ENCODE assay signal across 8 cellular contexts in the genomic region with DNA sequence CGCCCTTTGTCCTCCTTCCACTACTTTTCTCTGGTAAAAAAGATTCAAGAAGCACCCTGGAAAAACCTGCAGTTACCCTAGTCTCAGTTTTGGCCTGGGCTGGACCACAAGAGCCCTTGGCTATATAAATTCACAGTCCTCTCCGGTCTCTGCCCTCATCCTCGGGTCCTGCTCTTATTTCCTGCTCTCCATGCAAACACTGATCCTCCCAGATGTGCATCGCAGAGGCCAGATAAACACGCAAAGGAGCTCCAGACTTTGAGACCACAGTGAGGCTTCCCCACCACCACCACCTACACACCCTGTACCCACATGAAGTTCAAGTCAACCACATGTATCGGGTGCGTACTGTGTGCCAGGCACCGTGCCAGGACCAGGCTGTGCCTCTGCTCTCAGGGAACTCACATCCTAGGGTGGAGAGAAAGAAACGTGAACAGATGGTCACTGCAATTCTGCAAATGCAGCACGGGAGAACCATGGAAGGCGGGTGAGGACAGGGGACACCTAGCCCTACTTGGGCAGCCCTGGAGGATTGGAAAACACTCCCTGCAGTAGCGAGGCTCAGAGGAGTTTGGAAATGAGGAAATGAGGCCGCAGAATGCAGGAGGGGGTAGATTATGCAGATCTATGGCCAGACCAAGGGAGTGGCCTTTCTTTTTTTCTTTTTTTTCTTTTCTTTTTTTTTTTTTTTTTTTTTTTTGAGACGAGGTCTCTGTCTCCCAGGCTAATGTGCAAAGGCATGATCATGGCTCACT. TPM values are rescaled to one million over a fixed set of nuclear protein-coding genes. Genes with fewer than 3 reads are reported as not detected.
DNase-seq lines count a peak whose midpoint lies in the region; ATAC-seq, FAIRE-seq and TF ChIP-seq lines count a peak whose summit lies in the region.

No MANE protein-coding gene starts in this region.

- peak; percentile 50 for DNase-seq in A673 (ENCODE audit: low spot score)
- no peak for DNase-seq in GM19239 (ENCODE audit: insufficient read length, low spot score)
- DNase-seq in NCI-H1694 (lab: John Stamatoyannopoulos, UW), result peak; percentile 94
- DNase-seq in activated CD4-positive, alpha-beta T cell treated with anti-CD3 and anti-CD28 coated beads for 1 hour, result peak; percentile 51
- peak; percentile 69 for DNase-seq in choroid plexus epithelial cell (ENCODE audit: low read depth)
- DNase-seq in left lung, result peak in 1 of 2 donors; percentile 73
- peak in 2 of 3 donors; percentile 27 to 33 for DNase-seq in stimulated activated CD4-positive, alpha-beta T cell treated with anti-CD3 and anti-CD28 coated beads, TNF-alpha, amount 100 ng/mL, for 1 hour (ENCODE audit: low read depth in 3 of 3, low spot score in 1 of 3)

- H3K27ac ChIP-seq in A673 (ENCODE audit: low read depth, low read length, poor library complexity, severe bottlenecking) (peak overlapping the region; percentile 79), left lung (peak overlapping the region; percentile 93)

- peak; percentile 70 for FAIRE-seq in GM19239 (lab: Jason Lieb, UNC)

- intact Hi-C loops in A673 (cut with micrococcal nuclease; ENCODE audit: unreplicated experiment), result loop anchor here (2.0 to 5.0 kb wide), 2 partner anchors 60 to 240 kb away; no protein-coding TSS in a partner anchor
- intact Hi-C loops in left lung (cut with DNase I), result loop anchor here in 1 of 2 donors (5.0 kb wide), 1 partner anchor 60 kb away; no protein-coding TSS in a partner anchor

- POLR2A ChIA-PET in A673 (lab: Charles Lee; ENCODE audit: low non-redundant PET), result no interaction called here

- no peaks in the 10 kb centered on the region for H3K9me3 ChIP-seq in A673 (ENCODE audit: low read depth, low read length, poor library complexity, severe bottlenecking)
- H3K9me3 ChIP-seq in left lung, result no peaks in the 10 kb centered on the region

- TF ChIP-seq CTCF in A673 (conservative IDR thresholded peaks at IDR 0.05; ENCODE audit: low read depth, low read length), result no peak
- no peak for TF ChIP-seq CTCF in choroid plexus epithelial cell (conservative IDR thresholded peaks at IDR 0.05; ENCODE audit: low read depth, low read length)
- no peak for TF ChIP-seq CTCF in left lung (IDR thresholded peaks at IDR 0.05)

- ATAC-seq in left lung (peak; percentile 22), HG02970 (IDR thresholded peaks at IDR 0.05; ENCODE audit: low FRiP score, unreplicated experiment) (no peak)

- no TSS peak for BruUV-seq in A673 (replicated peaks; lab: Mats Ljungman, UMichigan)

- H3K4me3 ChIP-seq in A673 (ENCODE audit: low read depth, low read length, poor library complexity, severe bottlenecking) (peak overlapping the region; percentile 48), choroid plexus epithelial cell (ENCODE audit: low read depth, low read length) (peak overlapping the region; percentile 51), left lung (peak overlapping the region; percentile 41 to 43)

- peaks cover 27% of the 10 kb centered on the region for H3K4me1 ChIP-seq in A673 (ENCODE audit: insufficient read depth, low read length, poor library complexity, severe bottlenecking)
- peaks cover 19 to 58% of the 10 kb centered on the region in 2 donors for H3K4me1 ChIP-seq in left lung

- H3K36me3 ChIP-seq in A673 (ENCODE audit: insufficient read depth, low read length, poor library complexity, severe bottlenecking), result peaks cover 29% of the 10 kb centered on the region
- H3K36me3 ChIP-seq in left lung, result peaks cover 0 to 34% of the 10 kb centered on the region in 2 donors

- CTCF ChIA-PET in A673 (lab: Charles Lee), result no interaction called here

- H3K27me3 ChIP-seq in A673 (replicated peaks; ENCODE audit: insufficient read depth, low read depth, low read length, poor library complexity) (no peaks in the 10 kb centered on the region), left lung (no peaks in the 10 kb centered on the region)

RNA-seq across cellular contexts. Expression of a gene that starts 7.5 kb away (rescaled TPM):
- 72.3 and 77.4 TPM in 2 replicates for total RNA-seq in A673 (2021)
- 100 to 1,000 TPM; 122 to 147 TPM for total RNA-seq in left lung

RNA-seq across cellular contexts. Expression of a gene that starts 11.8 kb away (rescaled TPM):
- total RNA-seq in A673 (2021), result not detected in 2 replicates
- total RNA-seq in left lung, result under 1 TPM in 1 of 2 donors, not detected in 1; 0.29 TPM

RNA-seq across cellular contexts. Expression of a gene that starts 25.1 kb away (rescaled TPM):
- total RNA-seq in A673 (2021) (0.09 TPM in 1 of 2 replicates, not detected in the other), left lung (100 to 1,000 TPM in 1 of 2 donors, 10 to 100 TPM in 1; 98.2 to 194 TPM)

RNA-seq across cellular contexts. Expression of a gene that starts 50.5 kb away (rescaled TPM):
- not detected in 2 replicates for total RNA-seq in A673 (2021)
- total RNA-seq in left lung, result 1 to 10 TPM in 1 of 2 donors, under 1 TPM in 1; 0.55 to 3.3 TPM

Comparison
In these comparisons a context has a peak if more than half of its experiments do, and no peak if none do; other contexts are left out.
1. RNA of a gene that starts 25.1 kb away (total RNA-seq): 98.2 to 194 TPM in left lung; 0.09 TPM in A673; every median in the first group is over 10 times any median in the second.
2. Peak in every context shown above with its lines, with median percentiles within 50 percentile points of each other: H3K4me3 ChIP-seq.